Comparison of ENCODE assay signal across 8 cellular contexts in the genomic region with DNA sequence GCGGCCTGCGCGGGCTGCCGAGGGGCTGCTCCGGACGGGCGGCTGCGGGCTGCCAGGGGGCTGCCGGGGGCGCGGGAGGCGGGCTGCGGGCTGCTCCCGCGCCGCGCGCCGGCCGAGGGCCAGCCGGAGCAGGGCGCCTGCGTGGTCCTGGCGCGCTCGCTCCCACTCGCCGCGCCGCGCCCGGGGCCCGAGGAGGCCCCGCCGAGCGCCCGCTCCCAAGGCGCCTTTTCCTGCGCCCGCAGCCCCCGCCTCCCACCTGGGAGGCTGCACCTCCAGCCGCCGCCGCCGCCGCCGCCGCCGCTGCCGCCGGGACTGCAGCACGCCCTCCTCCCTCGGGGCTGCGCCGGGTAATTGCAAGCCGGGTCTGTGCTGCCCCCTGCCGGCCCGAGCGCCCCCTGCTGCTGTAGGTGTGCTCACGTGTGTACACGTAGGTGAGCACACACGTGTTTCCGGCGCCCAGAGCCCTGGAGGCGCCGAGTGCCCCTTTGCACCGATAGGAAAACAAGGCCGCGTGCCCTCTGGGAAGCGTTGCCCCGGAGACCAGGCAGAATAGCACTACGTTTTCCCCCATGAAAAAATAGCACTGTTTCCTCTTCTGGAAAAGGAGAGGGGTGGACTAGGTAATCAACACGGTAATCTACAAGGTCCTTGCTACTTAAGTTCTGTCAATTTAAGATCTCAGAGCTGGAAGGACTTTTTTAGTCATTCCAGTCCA. TPM values are rescaled to one million over a fixed set of nuclear protein-coding genes. Genes with fewer than 3 reads are reported as not detected.
A peak's percentile ranks its signal among the peaks of the same experiment; 100 is the strongest.
DNase-seq lines count a peak whose midpoint lies in the region; ATAC-seq and TF ChIP-seq lines count a peak whose summit lies in the region.

Gene EPB41L4B, minus strand, starts transcription at position 326 of the 715 bp plus-strand sequence. CDS start 613 bp downstream, outside the sequence.

- H3K9ac ChIP-seq in KMS-11 (peak within 1 kb of the TSS; percentile 6; the same call in 1 of the 2 replicates), neural cell (ENCODE audit: low read length) (peak within 1 kb of the TSS; percentile 55)

- peak; percentile 97 for TF ChIP-seq RAD21 in neural cell (conservative IDR thresholded peaks at IDR 0.05)

- peak; percentile 59 for TF ChIP-seq EP300 in neural cell (conservative IDR thresholded peaks at IDR 0.05; ENCODE audit: poor library complexity, severe bottlenecking)

- no peak within 1 kb of the TSS for H3K4me3 ChIP-seq in KMS-11 (IDR thresholded peaks at IDR 0.05; ENCODE audit: insufficient read depth, low read depth, low read length)
- H3K4me3 ChIP-seq in neural cell (ENCODE audit: low read length) = peak within 1 kb of the TSS; percentile 73

- H3K4me2 ChIP-seq in KMS-11 = peak within 1 kb of the TSS; percentile 70
- peak within 1 kb of the TSS; percentile 81 for H3K4me2 ChIP-seq in neural cell (ENCODE audit: low read length)

- no peaks in the 10 kb centered on the region for H3K9me3 Mint-ChIP-seq in stimulated activated naive CD8-positive, alpha-beta T cell treated with anti-CD3 and anti-CD28 coated beads, Interleukin-15, Interleukin-2, amounts not matched to agents 100 ng/mL and 50 ng/mL, for 24 hours

- H3K27me3 ChIP-seq in KMS-11 (ENCODE audit: insufficient read depth, low read depth) = no peaks in the 10 kb centered on the region
- peaks cover 18% of the 10 kb centered on the region for H3K27me3 ChIP-seq in neural cell (ENCODE audit: insufficient read depth, low read depth, low read length)

- H3K4me3 Mint-ChIP-seq in stimulated activated naive CD8-positive, alpha-beta T cell treated with anti-CD3 and anti-CD28 coated beads, Interleukin-15, Interleukin-2, amounts not matched to agents 100 ng/mL and 50 ng/mL, for 24 hours = peak within 1 kb of the TSS; percentile 66

- H3K9me3 ChIP-seq in neural cell (ENCODE audit: low read length) = no peaks in the 10 kb centered on the region

- no peaks in the 10 kb centered on the region for H4K20me1 ChIP-seq in KMS-11 (ENCODE audit: insufficient read depth)
- H4K20me1 ChIP-seq in neural cell (ENCODE audit: insufficient read depth) = no peaks in the 10 kb centered on the region

- H3K9me2 ChIP-seq in neural cell (ENCODE audit: insufficient read depth, low read length) = no peaks in the 10 kb centered on the region

- peaks cover 9% of the 10 kb centered on the region for H3K4me1 Mint-ChIP-seq in stimulated activated naive CD8-positive, alpha-beta T cell treated with anti-CD3 and anti-CD28 coated beads, Interleukin-15, Interleukin-2, amounts not matched to agents 100 ng/mL and 50 ng/mL, for 24 hours (ENCODE audit: low read depth)

- no peaks in the 10 kb centered on the region for H3K79me2 ChIP-seq in KMS-11 (ENCODE audit: insufficient read depth, low read depth)
- no peaks in the 10 kb centered on the region for H3K79me2 ChIP-seq in neural cell (replicated peaks; ENCODE audit: insufficient read depth, low read length)

- peaks cover 6% of the 10 kb centered on the region for H3K4me1 ChIP-seq in KMS-11 (ENCODE audit: low read depth, poor library complexity, severe bottlenecking)

- TF ChIP-seq CTCF in KMS-11 (conservative IDR thresholded peaks at IDR 0.05; ENCODE audit: low read depth, low read length) (peak; percentile 82), neural cell (IDR thresholded peaks at IDR 0.05; ENCODE audit: poor library complexity, severe bottlenecking) (peak; percentile 99)

- no peak within 1 kb of the TSS for H3K27ac Mint-ChIP-seq in stimulated activated naive CD8-positive, alpha-beta T cell treated with anti-CD3 and anti-CD28 coated beads, Interleukin-15, Interleukin-2, amounts not matched to agents 100 ng/mL and 50 ng/mL, for 24 hours

- no peaks in the 10 kb centered on the region for H3F3A ChIP-seq in neural cell (ENCODE audit: insufficient read depth, low read length, poor library complexity, severe bottlenecking)

- H2AFZ ChIP-seq in KMS-11 (ENCODE audit: low read depth) = peak within 1 kb of the TSS; percentile 84
- no peak within 1 kb of the TSS for H2AFZ ChIP-seq in neural cell (ENCODE audit: low read depth, low read length)

- peak; percentile 22 for DNase-seq in DMS79 (lab: John Stamatoyannopoulos, UW)
- DNase-seq in RKO (ENCODE audit: low spot score) = peak; percentile 91
- DNase-seq in activated T-helper 9 cell treated with anti-CD3 and anti-CD28 coated beads, Interleukin-2, amount 50 U/mL, for 16 hours (ENCODE audit: low read depth) = peak; percentile 78
- DNase-seq in fibroblast of the conjunctiva (ENCODE audit: low read depth) = peak; percentile 59

- H3K36me3 ChIP-seq in KMS-11 (ENCODE audit: insufficient read depth) = no peaks in the 10 kb centered on the region
- H3K36me3 ChIP-seq in neural cell (ENCODE audit: insufficient read depth, low read length) = no peaks in the 10 kb centered on the region

- ATAC-seq in GM21786 (IDR thresholded peaks at IDR 0.05; ENCODE audit: unreplicated experiment) = peak; percentile 97

- peaks cover 65% of the 10 kb centered on the region for H3K27me3 Mint-ChIP-seq in stimulated activated naive CD8-positive, alpha-beta T cell treated with anti-CD3 and anti-CD28 coated beads, Interleukin-15, Interleukin-2, amounts not matched to agents 100 ng/mL and 50 ng/mL, for 24 hours

- H3K36me3 Mint-ChIP-seq in stimulated activated naive CD8-positive, alpha-beta T cell treated with anti-CD3 and anti-CD28 coated beads, Interleukin-15, Interleukin-2, amounts not matched to agents 100 ng/mL and 50 ng/mL, for 24 hours (ENCODE audit: low read depth) = no peaks in the 10 kb centered on the region

- H3K27ac ChIP-seq in KMS-11 = no peak within 1 kb of the TSS
- no peak within 1 kb of the TSS for H3K27ac ChIP-seq in neural cell (ENCODE audit: low read length)

TF ChIP-seq in neural cell, 6 proteins besides CTCF, POLR2A, EP300 and RAD21:
- TF ChIP-seq, protein P1, sequence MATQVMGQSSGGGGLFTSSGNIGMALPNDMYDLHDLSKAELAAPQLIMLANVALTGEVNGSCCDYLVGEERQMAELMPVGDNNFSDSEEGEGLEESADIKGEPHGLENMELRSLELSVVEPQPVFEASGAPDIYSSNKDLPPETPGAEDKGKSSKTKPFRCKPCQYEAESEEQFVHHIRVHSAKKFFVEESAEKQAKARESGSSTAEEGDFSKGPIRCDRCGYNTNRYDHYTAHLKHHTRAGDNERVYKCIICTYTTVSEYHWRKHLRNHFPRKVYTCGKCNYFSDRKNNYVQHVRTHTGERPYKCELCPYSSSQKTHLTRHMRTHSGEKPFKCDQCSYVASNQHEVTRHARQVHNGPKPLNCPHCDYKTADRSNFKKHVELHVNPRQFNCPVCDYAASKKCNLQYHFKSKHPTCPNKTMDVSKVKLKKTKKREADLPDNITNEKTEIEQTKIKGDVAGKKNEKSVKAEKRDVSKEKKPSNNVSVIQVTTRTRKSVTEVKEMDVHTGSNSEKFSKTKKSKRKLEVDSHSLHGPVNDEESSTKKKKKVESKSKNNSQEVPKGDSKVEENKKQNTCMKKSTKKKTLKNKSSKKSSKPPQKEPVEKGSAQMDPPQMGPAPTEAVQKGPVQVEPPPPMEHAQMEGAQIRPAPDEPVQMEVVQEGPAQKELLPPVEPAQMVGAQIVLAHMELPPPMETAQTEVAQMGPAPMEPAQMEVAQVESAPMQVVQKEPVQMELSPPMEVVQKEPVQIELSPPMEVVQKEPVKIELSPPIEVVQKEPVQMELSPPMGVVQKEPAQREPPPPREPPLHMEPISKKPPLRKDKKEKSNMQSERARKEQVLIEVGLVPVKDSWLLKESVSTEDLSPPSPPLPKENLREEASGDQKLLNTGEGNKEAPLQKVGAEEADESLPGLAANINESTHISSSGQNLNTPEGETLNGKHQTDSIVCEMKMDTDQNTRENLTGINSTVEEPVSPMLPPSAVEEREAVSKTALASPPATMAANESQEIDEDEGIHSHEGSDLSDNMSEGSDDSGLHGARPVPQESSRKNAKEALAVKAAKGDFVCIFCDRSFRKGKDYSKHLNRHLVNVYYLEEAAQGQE (IDR thresholded peaks at IDR 0.05; ENCODE audit: borderline replicate concordance) = peak; percentile 18
- TF ChIP-seq TAF1 (IDR thresholded peaks at IDR 0.05; ENCODE audit: low read depth) (peak; percentile 44), SMC3 (conservative IDR thresholded peaks at IDR 0.05; ENCODE audit: poor library complexity) (peak; percentile 89), POLR2AphosphoS5 (IDR thresholded peaks at IDR 0.05) (peak; percentile 74), MXI1 (conservative IDR thresholded peaks at IDR 0.05; ENCODE audit: poor library complexity, severe bottlenecking) (peak; percentile 97), EZH2 (IDR thresholded peaks at IDR 0.05; ENCODE audit: borderline replicate concordance, insufficient read depth, low read length, poor library complexity, severe bottlenecking) (no peak)

RNA-seq across cellular contexts. Expression of gene EPB41L4B, which starts in this region (rescaled TPM):
- polyA plus RNA-seq in neural cell = 4.1 and 4.6 TPM in 2 replicates
- 7.8 and 11.3 TPM in 2 replicates for polyA minus RNA-seq in neural cell

Comparison
In these comparisons a context has a peak if more than half of its experiments do, and no peak if none do; other contexts are left out.
1. DNase-seq: peak in every context shown above with its lines; median percentile 91 in RKO; 78 in activated T-helper 9 cell treated with anti-CD3 and anti-CD28 coated beads, Interleukin-2, amount 50 U/mL, for 16 hours; 59 in fibroblast of the conjunctiva; 22 in DMS79.